16 cellular contexts compared by ENCODE assay signal in genomic region chr6:169020821-169021220, GRCh38.
DNase-seq lines count a peak whose midpoint lies in the region; TF ChIP-seq lines count a peak whose summit lies in the region.
"Had no signal": no experiment of that assay in that cellular context is flagged by ENCODE, and none has a peak within 500 bp of the region (broad histone marks: within the 10 kb centered on the region; RNA-seq: fewer than 3 reads in every experiment).

No MANE protein-coding gene starts in this region.

- H3K9me3 ChIP-seq in neural progenitor cell (ENCODE audit: low read depth) (no peaks in the 10 kb centered on the region), sigmoid colon (peaks cover 0 to 6% (median 0%) of the 10 kb centered on the region in 4 donors), endodermal cell (ENCODE audit: control insufficient read depth, low read length) (peaks cover 10% of the 10 kb centered on the region)
- H3K9me3 ChIP-seq: A549, HAP-1 had no signal

- H3K4me3 ChIP-seq in neural progenitor cell: no peak overlapping the region
- H3K4me3 ChIP-seq in sigmoid colon: no peak overlapping the region
- no peak overlapping the region for H3K4me3 ChIP-seq in endodermal cell (ENCODE audit: low read length)
- H3K4me3 ChIP-seq: A549, BLaER1, HAP-1 had no signal

- H3K4me1 ChIP-seq in neural progenitor cell: no peaks in the 10 kb centered on the region
- H3K4me1 ChIP-seq in sigmoid colon: peaks cover 0 to 12% (median 0%) of the 10 kb centered on the region in 4 donors
- H3K4me1 ChIP-seq in endodermal cell (ENCODE audit: control insufficient read depth, insufficient read depth, low read length): peaks cover 5% of the 10 kb centered on the region
- H3K4me1 ChIP-seq: A549, HAP-1 had no signal

- H3K9me3 Mint-ChIP-seq in activated CD4-positive, alpha-beta T cell treated with anti-CD3 and anti-CD28 coated beads, Interleukin-2, amount 10 ng/mL, durations not matched to agents 24 days and 14 days: peaks cover 15% of the 10 kb centered on the region
- H3K9me3 Mint-ChIP-seq in neural progenitor cell (peaks cover 30% of the 10 kb centered on the region), progenitor cell of endocrine pancreas (ENCODE audit: low read depth) (peaks cover 15% of the 10 kb centered on the region), endodermal cell (peaks cover 29% of the 10 kb centered on the region)

- H3F3A ChIP-seq in neural progenitor cell (ENCODE audit: low read depth): peaks cover 12% of the 10 kb centered on the region

- H3K27me3 Mint-ChIP-seq in activated CD4-positive, alpha-beta T cell treated with anti-CD3 and anti-CD28 coated beads, Interleukin-2, amount 10 ng/mL, durations not matched to agents 24 days and 14 days: no peaks in the 10 kb centered on the region
- H3K27me3 Mint-ChIP-seq in neural progenitor cell (ENCODE audit: insufficient read depth, low read depth) (peaks cover 3% of the 10 kb centered on the region), progenitor cell of endocrine pancreas (peaks cover 5% of the 10 kb centered on the region), endodermal cell (ENCODE audit: insufficient read depth) (no peaks in the 10 kb centered on the region)

- H3K27ac Mint-ChIP-seq in activated CD4-positive, alpha-beta T cell treated with anti-CD3 and anti-CD28 coated beads, Interleukin-2, amount 10 ng/mL, durations not matched to agents 24 days and 14 days: no peak overlapping the region
- H3K27ac Mint-ChIP-seq in neural progenitor cell (no peak overlapping the region), progenitor cell of endocrine pancreas (no peak overlapping the region), endodermal cell (no peak overlapping the region)
- H3K27ac Mint-ChIP-seq: CD14-positive monocyte; CD4-positive, alpha-beta memory T cell had no signal

- intact Hi-C loops in activated CD4-positive, alpha-beta T cell treated with anti-CD3 and anti-CD28 coated beads, Interleukin-2, amount 10 ng/mL, durations not matched to agents 24 days and 14 days (cut with micrococcal nuclease): no loop called here
- intact Hi-C loops in sigmoid colon (cut with DNase I): no loop called here

- TF ChIP-seq EP300 in sigmoid colon (IDR thresholded peaks at IDR 0.05): no peak

- no peaks in the 10 kb centered on the region for H4K20me1 ChIP-seq in neural progenitor cell (ENCODE audit: low read depth)
- H4K20me1 ChIP-seq: BLaER1 had no signal

- H3K27me3 ChIP-seq in neural progenitor cell (no peaks in the 10 kb centered on the region), sigmoid colon (no peaks in the 10 kb centered on the region), endodermal cell (ENCODE audit: control insufficient read depth, insufficient read depth, low read length, poor library complexity, severe bottlenecking) (no peaks in the 10 kb centered on the region)
- H3K27me3 ChIP-seq: BLaER1 had no signal

- TF ChIP-seq CTCF in neural progenitor cell (IDR thresholded peaks at IDR 0.05) (no peak), sigmoid colon (IDR thresholded peaks at IDR 0.05) (no peak), progenitor cell of endocrine pancreas (IDR thresholded peaks at IDR 0.05; ENCODE audit: unreplicated experiment) (no peak), endodermal cell (conservative IDR thresholded peaks at IDR 0.05) (no peak)

- H3K36me3 ChIP-seq in neural progenitor cell: no peaks in the 10 kb centered on the region
- no peaks in the 10 kb centered on the region for H3K36me3 ChIP-seq in sigmoid colon
- H3K36me3 ChIP-seq in endodermal cell (ENCODE audit: control insufficient read depth, insufficient read depth, low read length): no peaks in the 10 kb centered on the region
- H3K36me3 ChIP-seq: BLaER1, HAP-1 had no signal

- no peak overlapping the region for H3K4me2 ChIP-seq in neural progenitor cell
- H3K4me2 ChIP-seq: A549, BLaER1 had no signal

- H3K4me1 Mint-ChIP-seq in activated CD4-positive, alpha-beta T cell treated with anti-CD3 and anti-CD28 coated beads, Interleukin-2, amount 10 ng/mL, durations not matched to agents 24 days and 14 days: no peaks in the 10 kb centered on the region
- H3K4me1 Mint-ChIP-seq in neural progenitor cell (no peaks in the 10 kb centered on the region), progenitor cell of endocrine pancreas (ENCODE audit: low read depth) (peaks cover 2% of the 10 kb centered on the region), endodermal cell (no peaks in the 10 kb centered on the region)
- H3K4me1 Mint-ChIP-seq: CD14-positive monocyte; CD4-positive, alpha-beta memory T cell had no signal

- no peak for TF ChIP-seq POLR2A in sigmoid colon (IDR thresholded peaks at IDR 0.05)

- no peaks in the 10 kb centered on the region for H3K79me2 ChIP-seq in neural progenitor cell (ENCODE audit: low read depth)

- no peaks in the 10 kb centered on the region for H3K36me3 Mint-ChIP-seq in activated CD4-positive, alpha-beta T cell treated with anti-CD3 and anti-CD28 coated beads, Interleukin-2, amount 10 ng/mL, durations not matched to agents 24 days and 14 days (ENCODE audit: low read depth)
- H3K36me3 Mint-ChIP-seq in neural progenitor cell: no peaks in the 10 kb centered on the region
- peaks cover 2% of the 10 kb centered on the region for H3K36me3 Mint-ChIP-seq in progenitor cell of endocrine pancreas (ENCODE audit: insufficient read depth)
- no peaks in the 10 kb centered on the region for H3K36me3 Mint-ChIP-seq in endodermal cell (ENCODE audit: low read depth)
- H3K36me3 Mint-ChIP-seq: CD14-positive monocyte; CD4-positive, alpha-beta memory T cell had no signal

- no peak overlapping the region for H3K27ac ChIP-seq in neural progenitor cell
- peak overlapping the region in 3 of 4 donors; percentile 1 to 41 (median 30) for H3K27ac ChIP-seq in sigmoid colon
- H3K27ac ChIP-seq in endodermal cell (ENCODE audit: low read depth, low read length): no peak overlapping the region
- H3K27ac ChIP-seq: 22Rv1, A549, BLaER1 had no signal

- 87 to 89% methylated on average over 8 of the region's 8 CpGs for WGBS in sigmoid colon, 2 donors
- WGBS in endodermal cell (ENCODE audit: insufficient coverage in 1 of 2, insufficient read length in 1 of 2), 2 experiments: 89 to 96% methylated on average over 4 to 8 of the region's 8 CpGs

- peak; percentile 35 for DNase-seq in activated CD4-positive, alpha-beta T cell treated with anti-CD3 and anti-CD28 coated beads, Interleukin-2, amount 10 ng/mL, durations not matched to agents 24 days and 14 days
- no peak for DNase-seq in activated CD4-positive, alpha-beta T cell treated with anti-CD3 and anti-CD28 coated beads for 48 hours
- no peak for DNase-seq in neural progenitor cell (ENCODE audit: low spot score)
- no peak for DNase-seq in sigmoid colon
- no peak for DNase-seq in NCI-H446 (lab: John Stamatoyannopoulos, UW)
- DNase-seq in progenitor cell of endocrine pancreas (ENCODE audit: low spot score, unreplicated experiment): no peak
- no peak for DNase-seq in endodermal cell
- DNase-seq: CD4-positive, alpha-beta memory T cell; DMS153; DMS79; GDM1 had no signal

- H3K4me3 Mint-ChIP-seq in activated CD4-positive, alpha-beta T cell treated with anti-CD3 and anti-CD28 coated beads, Interleukin-2, amount 10 ng/mL, durations not matched to agents 24 days and 14 days: no peak overlapping the region
- H3K4me3 Mint-ChIP-seq in neural progenitor cell (no peak overlapping the region), progenitor cell of endocrine pancreas (ENCODE audit: low read depth) (no peak overlapping the region), endodermal cell (no peak overlapping the region)
- H3K4me3 Mint-ChIP-seq: CD14-positive monocyte; CD4-positive, alpha-beta memory T cell had no signal

- H2AFZ ChIP-seq in neural progenitor cell (replicated peaks): peak overlapping the region; percentile 50

- H3K9ac ChIP-seq in neural progenitor cell (no peak overlapping the region), endodermal cell (ENCODE audit: extremely low read depth, low read length, poor library complexity, severe bottlenecking) (no peak overlapping the region)
- H3K9ac ChIP-seq: BLaER1 had no signal

Comparison
In these comparisons a context has a peak if more than half of its experiments do, and no peak if none do; other contexts are left out.
1. H3K27ac ChIP-seq: peak in sigmoid colon (3 of 4); none in neural progenitor cell (single experiment) and endodermal cell (single experiment).